12 cellular contexts compared by ENCODE assay signal in the genomic region with DNA sequence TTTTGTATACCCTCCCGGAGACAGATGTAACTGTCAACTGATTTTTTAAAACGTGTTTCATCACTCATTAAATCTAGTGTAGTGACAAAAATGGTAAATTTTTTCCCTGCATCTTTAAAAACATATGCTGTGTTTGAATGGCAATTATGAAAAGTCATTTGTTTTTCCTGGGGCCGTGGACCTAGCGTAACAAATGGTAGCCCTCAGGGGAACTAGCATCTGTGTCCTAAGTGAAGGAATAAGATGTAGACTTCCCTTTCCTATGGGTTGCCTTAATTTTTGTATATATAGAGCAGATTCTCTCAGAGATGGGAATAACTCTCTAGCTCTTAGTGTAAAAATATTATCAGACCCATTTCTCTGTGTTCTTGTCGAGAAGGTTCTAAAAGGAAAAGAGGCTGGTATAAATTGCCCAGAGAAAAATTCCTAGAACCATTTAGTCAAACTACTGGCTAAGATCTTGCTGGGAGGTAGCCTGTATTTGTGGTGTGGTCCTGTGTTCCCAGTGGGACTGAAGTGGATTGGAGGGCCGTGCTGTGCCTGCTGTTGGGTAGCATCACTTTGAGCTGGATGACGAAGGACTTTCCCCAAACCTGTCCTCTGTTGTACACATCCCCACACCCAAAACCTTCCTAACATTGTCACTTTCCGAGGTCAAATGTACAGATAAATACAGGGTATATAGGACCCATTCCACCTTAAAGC.
A peak's percentile ranks its signal among the peaks of the same experiment; 100 is the strongest.
DNase-seq lines count a peak whose midpoint lies in the region; ATAC-seq and TF ChIP-seq lines count a peak whose summit lies in the region.
"Had no signal": no experiment of that assay in that cellular context is flagged by ENCODE, and none has a peak within 500 bp of the region (broad histone marks: within the 10 kb centered on the region; RNA-seq: fewer than 3 reads in every experiment).

No MANE protein-coding gene starts in this region.

- peaks cover 20% of the 10 kb centered on the region for H3K4me1 ChIP-seq in endodermal cell (ENCODE audit: control insufficient read depth, insufficient read depth, low read length)
- H3K4me1 ChIP-seq in smooth muscle cell (ENCODE audit: low read depth): peaks cover 31% of the 10 kb centered on the region

- H3K4me3 Mint-ChIP-seq in endodermal cell: no peak overlapping the region

- no peak overlapping the region for H3K4me2 ChIP-seq in smooth muscle cell

- no peak overlapping the region for H3K9ac ChIP-seq in endodermal cell (ENCODE audit: extremely low read depth, low read length, poor library complexity, severe bottlenecking)
- no peak overlapping the region for H3K9ac ChIP-seq in smooth muscle cell (ENCODE audit: low read depth)

- peaks cover 56% of the 10 kb centered on the region for H3K4me1 Mint-ChIP-seq in endodermal cell

- H3K36me3 Mint-ChIP-seq in endodermal cell (ENCODE audit: low read depth): no peaks in the 10 kb centered on the region

- peaks cover 5% of the 10 kb centered on the region for H3F3A ChIP-seq in smooth muscle cell (ENCODE audit: low read depth)

- H3K27ac ChIP-seq in endodermal cell (ENCODE audit: low read depth, low read length): no peak overlapping the region
- peak overlapping the region; percentile 52 for H3K27ac ChIP-seq in smooth muscle cell (ENCODE audit: low read depth)

- no peaks in the 10 kb centered on the region for H3K36me3 ChIP-seq in endodermal cell (ENCODE audit: control insufficient read depth, insufficient read depth, low read length)
- H3K36me3 ChIP-seq in smooth muscle cell (ENCODE audit: low read depth): no peaks in the 10 kb centered on the region

- H3K27me3 Mint-ChIP-seq in endodermal cell (ENCODE audit: insufficient read depth): no peaks in the 10 kb centered on the region

- H4K20me1 ChIP-seq in smooth muscle cell (ENCODE audit: low read depth): peaks cover 81% of the 10 kb centered on the region

- peak overlapping the region; percentile 77 for H3K4me3 ChIP-seq in endodermal cell (ENCODE audit: low read length)
- H3K4me3 ChIP-seq in smooth muscle cell: no peak overlapping the region
- H3K4me3 ChIP-seq: mucosa of descending colon had no signal

- H3K9me3 Mint-ChIP-seq in endodermal cell: no peaks in the 10 kb centered on the region

- H2AFZ ChIP-seq in smooth muscle cell (ENCODE audit: low read depth): no peak overlapping the region

- ATAC-seq in HG02840 (IDR thresholded peaks at IDR 0.05; ENCODE audit: low FRiP score, unreplicated experiment): no peak
- ATAC-seq in GM21786 (IDR thresholded peaks at IDR 0.05; ENCODE audit: unreplicated experiment): no peak
- no peak for ATAC-seq in HG03135 (IDR thresholded peaks at IDR 0.05; ENCODE audit: unreplicated experiment)

- peaks cover 87% of the 10 kb centered on the region for H3K79me2 ChIP-seq in smooth muscle cell (ENCODE audit: low read depth)

- no peaks in the 10 kb centered on the region for H3K9me3 ChIP-seq in endodermal cell (ENCODE audit: control insufficient read depth, low read length)
- no peaks in the 10 kb centered on the region for H3K9me3 ChIP-seq in smooth muscle cell (replicated peaks; ENCODE audit: low read depth)
- H3K9me3 ChIP-seq: mucosa of descending colon had no signal

- no peak for TF ChIP-seq CTCF in endodermal cell (conservative IDR thresholded peaks at IDR 0.05)
- TF ChIP-seq CTCF in smooth muscle cell (IDR thresholded peaks at IDR 0.05; ENCODE audit: borderline replicate concordance, insufficient read depth, poor library complexity, severe bottlenecking): no peak

- DNase-seq in NCI-H2227 treated with DMSO at 0.1 percent for 48 hours (lab: John Stamatoyannopoulos, UW): peak; percentile 65
- no peak for DNase-seq in NCI-H2227 (lab: John Stamatoyannopoulos, UW; ENCODE audit: unreplicated experiment)
- peak; percentile 86 for DNase-seq in NCI-H69 (lab: John Stamatoyannopoulos, UW)
- DNase-seq in endodermal cell: no peak
- DNase-seq in smooth muscle cell (lab: John Stamatoyannopoulos, UW; ENCODE audit: unreplicated experiment): no peak
- DNase-seq: ACHN, amygdala, NCI-H524 had no signal

- no peaks in the 10 kb centered on the region for H3K27me3 ChIP-seq in endodermal cell (ENCODE audit: control insufficient read depth, insufficient read depth, low read length, poor library complexity, severe bottlenecking)
- no peaks in the 10 kb centered on the region for H3K27me3 ChIP-seq in smooth muscle cell (ENCODE audit: low read depth)

- 83 to 88% methylated on average over 7 to 8 of the region's 8 CpGs for WGBS in endodermal cell (ENCODE audit: insufficient coverage in 1 of 2, insufficient read length in 1 of 2), 2 experiments
- 73% methylated on average over 8 of the region's 8 CpGs for WGBS in smooth muscle cell (ENCODE audit: low lambda C conversion rate)

- peak overlapping the region; percentile 15 for H3K27ac Mint-ChIP-seq in endodermal cell

Comparison
In these comparisons a context has a peak if more than half of its experiments do, and no peak if none do; other contexts are left out.
1. DNase-seq: peak in NCI-H2227 treated with DMSO at 0.1 percent for 48 hours (single experiment) and NCI-H69 (single experiment); none in NCI-H2227 (single experiment), endodermal cell (single experiment) and smooth muscle cell (single experiment).